In the genomic region with DNA sequence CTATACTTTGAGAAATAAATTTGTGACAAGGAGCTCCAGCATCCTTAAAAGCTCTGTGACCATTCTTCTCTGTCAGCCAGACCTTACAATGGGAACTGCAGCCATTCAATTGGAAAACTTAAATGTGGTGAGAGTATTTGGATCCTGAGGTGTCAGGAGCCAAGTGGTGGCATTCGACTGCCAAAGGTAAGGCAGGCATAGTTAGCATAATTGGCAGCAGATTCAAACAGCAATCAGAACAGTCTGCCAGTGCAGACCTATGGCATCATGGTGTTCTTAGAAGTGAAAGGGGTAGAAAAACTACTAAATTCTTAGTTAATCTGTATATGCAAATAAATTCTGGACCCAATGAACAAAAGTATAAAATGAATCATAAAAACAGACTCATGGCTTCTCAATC, we compare ENCODE assay signal across 1 cellular context.
TF ChIP-seq lines count a peak whose summit lies in the region.

No MANE protein-coding gene starts in this region.

TF ChIP-seq in HepG2, 621 proteins besides CTCF, POLR2A, EP300 and RAD21:
- TF ChIP-seq MLX (CRISPR knock-in tag; IDR thresholded peaks at IDR 0.05) (no peak), TSC22D2 (CRISPR knock-in tag; IDR thresholded peaks at IDR 0.05; ENCODE audit: borderline replicate concordance) (no peak), HNF4A (CRISPR knock-in tag; IDR thresholded peaks at IDR 0.05) (no peak), E2F2 (CRISPR knock-in tag; IDR thresholded peaks at IDR 0.05; ENCODE audit: borderline replicate concordance) (no peak), THAP9 (CRISPR knock-in tag; IDR thresholded peaks at IDR 0.05; ENCODE audit: borderline replicate concordance) (no peak), TGIF2 (CRISPR knock-in tag; IDR thresholded peaks at IDR 0.05) (no peak), NAIF1 (CRISPR knock-in tag; IDR thresholded peaks at IDR 0.05; ENCODE audit: borderline replicate concordance) (no peak), ZBTB46 (CRISPR knock-in tag; IDR thresholded peaks at IDR 0.05; ENCODE audit: borderline replicate concordance) (no peak), ZNF878 (CRISPR knock-in tag; IDR thresholded peaks at IDR 0.05) (no peak), GABPA (IDR thresholded peaks at IDR 0.05; ENCODE audit: low read depth, low read length) (no peak), GABPA (CRISPR knock-in tag; IDR thresholded peaks at IDR 0.05; ENCODE audit: low read depth) (no peak)
- TF ChIP-seq, protein P1, sequence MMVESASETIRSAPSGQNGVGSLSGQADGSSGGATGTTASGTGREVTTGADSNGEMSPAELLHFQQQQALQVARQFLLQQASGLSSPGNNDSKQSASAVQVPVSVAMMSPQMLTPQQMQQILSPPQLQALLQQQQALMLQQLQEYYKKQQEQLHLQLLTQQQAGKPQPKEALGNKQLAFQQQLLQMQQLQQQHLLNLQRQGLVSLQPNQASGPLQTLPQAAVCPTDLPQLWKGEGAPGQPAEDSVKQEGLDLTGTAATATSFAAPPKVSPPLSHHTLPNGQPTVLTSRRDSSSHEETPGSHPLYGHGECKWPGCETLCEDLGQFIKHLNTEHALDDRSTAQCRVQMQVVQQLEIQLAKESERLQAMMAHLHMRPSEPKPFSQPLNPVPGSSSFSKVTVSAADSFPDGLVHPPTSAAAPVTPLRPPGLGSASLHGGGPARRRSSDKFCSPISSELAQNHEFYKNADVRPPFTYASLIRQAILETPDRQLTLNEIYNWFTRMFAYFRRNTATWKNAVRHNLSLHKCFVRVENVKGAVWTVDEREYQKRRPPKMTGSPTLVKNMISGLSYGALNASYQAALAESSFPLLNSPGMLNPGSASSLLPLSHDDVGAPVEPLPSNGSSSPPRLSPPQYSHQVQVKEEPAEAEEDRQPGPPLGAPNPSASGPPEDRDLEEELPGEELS (CRISPR knock-in tag; IDR thresholded peaks at IDR 0.05): no peak
- TF ChIP-seq, protein P2, sequence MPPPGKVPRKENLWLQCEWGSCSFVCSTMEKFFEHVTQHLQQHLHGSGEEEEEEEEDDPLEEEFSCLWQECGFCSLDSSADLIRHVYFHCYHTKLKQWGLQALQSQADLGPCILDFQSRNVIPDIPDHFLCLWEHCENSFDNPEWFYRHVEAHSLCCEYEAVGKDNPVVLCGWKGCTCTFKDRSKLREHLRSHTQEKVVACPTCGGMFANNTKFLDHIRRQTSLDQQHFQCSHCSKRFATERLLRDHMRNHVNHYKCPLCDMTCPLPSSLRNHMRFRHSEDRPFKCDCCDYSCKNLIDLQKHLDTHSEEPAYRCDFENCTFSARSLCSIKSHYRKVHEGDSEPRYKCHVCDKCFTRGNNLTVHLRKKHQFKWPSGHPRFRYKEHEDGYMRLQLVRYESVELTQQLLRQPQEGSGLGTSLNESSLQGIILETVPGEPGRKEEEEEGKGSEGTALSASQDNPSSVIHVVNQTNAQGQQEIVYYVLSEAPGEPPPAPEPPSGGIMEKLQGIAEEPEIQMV (CRISPR knock-in tag; IDR thresholded peaks at IDR 0.05; ENCODE audit: low read depth): no peak
TF ChIP-seq in HepG2: peak in this region for 0.
